In the genomic region with DNA sequence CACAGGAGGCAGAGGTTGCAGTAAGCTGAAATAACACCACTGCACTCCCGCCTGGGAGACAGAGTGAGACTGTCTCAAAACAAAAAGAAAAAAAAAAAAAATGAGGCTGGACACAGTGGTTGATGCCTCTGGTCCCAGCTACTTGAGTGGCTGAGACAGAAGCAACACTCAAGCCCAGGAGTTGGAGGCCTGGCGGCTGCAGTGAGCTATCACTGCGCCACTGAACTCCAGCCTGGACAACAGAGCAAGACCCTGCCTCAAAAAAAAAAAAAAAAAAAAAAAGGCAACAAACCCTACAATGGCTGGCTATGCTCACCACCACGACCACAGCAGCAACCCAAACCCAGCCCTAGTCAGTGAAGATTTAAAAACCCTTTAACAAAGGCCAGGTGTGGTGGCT, we compare ENCODE assay signal across 1 cellular context.
TF ChIP-seq lines count a peak whose summit lies in the region.

No MANE protein-coding gene starts in this region.

TF ChIP-seq in K562, 482 proteins besides CTCF, POLR2A, EP300 and RAD21:
- TF ChIP-seq, protein P1, sequence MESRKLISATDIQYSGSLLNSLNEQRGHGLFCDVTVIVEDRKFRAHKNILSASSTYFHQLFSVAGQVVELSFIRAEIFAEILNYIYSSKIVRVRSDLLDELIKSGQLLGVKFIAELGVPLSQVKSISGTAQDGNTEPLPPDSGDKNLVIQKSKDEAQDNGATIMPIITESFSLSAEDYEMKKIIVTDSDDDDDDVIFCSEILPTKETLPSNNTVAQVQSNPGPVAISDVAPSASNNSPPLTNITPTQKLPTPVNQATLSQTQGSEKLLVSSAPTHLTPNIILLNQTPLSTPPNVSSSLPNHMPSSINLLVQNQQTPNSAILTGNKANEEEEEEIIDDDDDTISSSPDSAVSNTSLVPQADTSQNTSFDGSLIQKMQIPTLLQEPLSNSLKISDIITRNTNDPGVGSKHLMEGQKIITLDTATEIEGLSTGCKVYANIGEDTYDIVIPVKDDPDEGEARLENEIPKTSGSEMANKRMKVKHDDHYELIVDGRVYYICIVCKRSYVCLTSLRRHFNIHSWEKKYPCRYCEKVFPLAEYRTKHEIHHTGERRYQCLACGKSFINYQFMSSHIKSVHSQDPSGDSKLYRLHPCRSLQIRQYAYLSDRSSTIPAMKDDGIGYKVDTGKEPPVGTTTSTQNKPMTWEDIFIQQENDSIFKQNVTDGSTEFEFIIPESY (CRISPR knock-in tag; IDR thresholded peaks at IDR 0.05) = peak; percentile 83
- no peak for TF ChIP-seq HNRNPUL1 (IDR thresholded peaks at IDR 0.05; ENCODE audit: low read length)
- TF ChIP-seq ZNF121 (CRISPR knock-in tag; conservative IDR thresholded peaks at IDR 0.05) = peak; percentile 88
TF ChIP-seq in K562: peak in this region for 2.
